In genomic region chr3:194294199-194294887, GRCh38 we compare ENCODE assay signal across 19 cellular contexts. TPM values are rescaled to one million over a fixed set of nuclear protein-coding genes. Genes with fewer than 3 reads are reported as not detected.
DNase-seq lines count a peak whose midpoint lies in the region; ATAC-seq, FAIRE-seq and TF ChIP-seq lines count a peak whose summit lies in the region.
"Had no signal": no experiment of that assay in that cellular context is flagged by ENCODE, and none has a peak within 500 bp of the region (broad histone marks: within the 10 kb centered on the region; RNA-seq: fewer than 3 reads in every experiment).

No MANE protein-coding gene starts in this region.

- DNase-seq in T-helper 1 cell (no peak), Panc1 (ENCODE audit: low read depth, low spot score) (no peak), islet precursor cell (peak; percentile 77), type B pancreatic cell (ENCODE audit: extremely low spot score, unreplicated experiment) (no peak), NCI-H2107 (lab: John Stamatoyannopoulos, UW) (no peak), small intestine (no peak)
- DNase-seq: CD4-positive, CD25-positive, alpha-beta regulatory T cell; foreskin keratinocyte; naive thymus-derived CD4-positive, alpha-beta T cell; Right ventricle myocardium superior; stimulated activated naive CD8-positive, alpha-beta T cell treated with anti-CD3 and anti-CD28 coated beads, Interleukin-15, Interleukin-2, amounts not matched to agents 100 U/mL and 50 U/mL, for 24 hours had no signal

- H3K27ac Mint-ChIP-seq in T-helper 1 cell treated with Interleukin-12 subunit alpha and Interleukin-12 subunit beta and Interleukin-4 antibody, amounts not matched to agents 30 μg/mL and 1 μg/mL, for 36 hours: peak overlapping the region; percentile 57
- peak overlapping the region; percentile 9 for H3K27ac Mint-ChIP-seq in type B pancreatic cell
- H3K27ac Mint-ChIP-seq: CD4-positive, CD25-positive, alpha-beta regulatory T cell; naive thymus-derived CD4-positive, alpha-beta T cell had no signal

- H3K4me1 ChIP-seq in Panc1 (ENCODE audit: control insufficient read depth, insufficient read depth, low read length) (peaks cover 7% of the 10 kb centered on the region), small intestine (ENCODE audit: control insufficient read depth in 2 of 2, insufficient read depth in 1 of 2, low read depth in 1 of 2, low read length in 1 of 2) (no peaks in the 10 kb centered on the region)

- TF ChIP-seq CTCF in Panc1 (IDR thresholded peaks at IDR 0.05) (no peak), type B pancreatic cell (conservative IDR thresholded peaks at IDR 0.05) (no peak)

- no peak for FAIRE-seq in small intestine (lab: Jason Lieb, UNC)
- FAIRE-seq: urothelium cell line had no signal

- H3K27me3 ChIP-seq in Panc1 (ENCODE audit: control insufficient read depth, insufficient read depth, low read length): no peaks in the 10 kb centered on the region
- no peaks in the 10 kb centered on the region for H3K27me3 ChIP-seq in small intestine (ENCODE audit: control insufficient read depth in 2 of 2, insufficient read depth in 2 of 2, low read length in 2 of 2)
- H3K27me3 ChIP-seq: foreskin keratinocyte had no signal

- peaks cover 26% of the 10 kb centered on the region for H3K27me3 Mint-ChIP-seq in T-helper 1 cell treated with Interleukin-12 subunit alpha and Interleukin-12 subunit beta and Interleukin-4 antibody, amounts not matched to agents 30 μg/mL and 1 μg/mL, for 36 hours (ENCODE audit: low read depth)
- H3K27me3 Mint-ChIP-seq in type B pancreatic cell: peaks cover 8% of the 10 kb centered on the region

- H3K36me3 ChIP-seq in Panc1 (ENCODE audit: control insufficient read depth, insufficient read depth, low read length): no peaks in the 10 kb centered on the region
- H3K36me3 ChIP-seq in small intestine (ENCODE audit: control insufficient read depth in 2 of 2, insufficient read depth in 2 of 2, low read length in 2 of 2): no peaks in the 10 kb centered on the region

- H3K27ac ChIP-seq in Panc1 (ENCODE audit: low read length) (0 out of 2 replicates have a peak overlapping the region, but pooled peaks have one; percentile 4), small intestine (ENCODE audit: low read depth in 1 of 2, low read length in 1 of 2) (no peak overlapping the region)
- H3K27ac ChIP-seq: foreskin keratinocyte, psoas muscle had no signal

- H3K9me3 ChIP-seq in Panc1 (ENCODE audit: control insufficient read depth, insufficient read depth, low read depth, low read length): no peaks in the 10 kb centered on the region
- H3K9me3 ChIP-seq in small intestine (ENCODE audit: control insufficient read depth, low read depth): no peaks in the 10 kb centered on the region

- peaks cover 18% of the 10 kb centered on the region for H3K9me3 Mint-ChIP-seq in T-helper 1 cell treated with Interleukin-12 subunit alpha and Interleukin-12 subunit beta and Interleukin-4 antibody, amounts not matched to agents 30 μg/mL and 1 μg/mL, for 36 hours
- peaks cover 5% of the 10 kb centered on the region for H3K9me3 Mint-ChIP-seq in type B pancreatic cell

- intact Hi-C loops in Panc1 (cut with micrococcal nuclease; ENCODE audit: unreplicated experiment): no loop called here

- WGBS in small intestine, 3 donors: 87 to 91% (median 89%) methylated on average over 9 of the region's 9 CpGs

- H3K36me3 Mint-ChIP-seq in T-helper 1 cell treated with Interleukin-12 subunit alpha and Interleukin-12 subunit beta and Interleukin-4 antibody, amounts not matched to agents 30 μg/mL and 1 μg/mL, for 36 hours (ENCODE audit: low read depth): peaks cover 19% of the 10 kb centered on the region
- H3K36me3 Mint-ChIP-seq in type B pancreatic cell: peaks cover 13% of the 10 kb centered on the region
- H3K36me3 Mint-ChIP-seq: CD4-positive, CD25-positive, alpha-beta regulatory T cell had no signal

- no TSS peak for BruUV-seq in Panc1 (replicated peaks; lab: Mats Ljungman, UMichigan)

- 0 out of 2 replicates have a peak, but pooled peaks have one; percentile 27 for ATAC-seq in Panc1
- ATAC-seq in HG03196 (IDR thresholded peaks at IDR 0.05; ENCODE audit: unreplicated experiment): no peak
- ATAC-seq: activated CD4-positive, CD25-positive, alpha-beta regulatory T cell treated with anti-CD3 and anti-CD28 coated beads, Interleukin-2, amount 50 U/mL, for 24 hours; foreskin keratinocyte; naive thymus-derived CD4-positive, alpha-beta T cell; psoas muscle; stimulated activated naive CD8-positive, alpha-beta T cell treated with anti-CD3 and anti-CD28 coated beads, Interleukin-15, Interleukin-2, amounts not matched to agents 100 U/mL and 50 U/mL, for 24 hours had no signal

- POLR2A ChIA-PET in Panc1 (lab: Charles Lee): interaction anchor here (0.7 kb wide), 2 partner anchors 16 to 159 kb away, joined by 3 read pairs; no protein-coding TSS in a partner anchor

- H3K4me3 Mint-ChIP-seq in T-helper 1 cell treated with Interleukin-12 subunit alpha and Interleukin-12 subunit beta and Interleukin-4 antibody, amounts not matched to agents 30 μg/mL and 1 μg/mL, for 36 hours: no peak overlapping the region
- peak overlapping the region; percentile 25 for H3K4me3 Mint-ChIP-seq in type B pancreatic cell
- H3K4me3 Mint-ChIP-seq: CD4-positive, CD25-positive, alpha-beta regulatory T cell; naive thymus-derived CD4-positive, alpha-beta T cell had no signal

- CTCF ChIA-PET in Panc1 (lab: Charles Lee): interaction anchor here (0.8 kb wide), 1 partner anchor 123 kb away, joined by 4 read pairs; no protein-coding TSS in a partner anchor

- H3K4me1 Mint-ChIP-seq in T-helper 1 cell treated with Interleukin-12 subunit alpha and Interleukin-12 subunit beta and Interleukin-4 antibody, amounts not matched to agents 30 μg/mL and 1 μg/mL, for 36 hours (ENCODE audit: low read depth): peaks cover 9% of the 10 kb centered on the region
- peaks cover 25% of the 10 kb centered on the region for H3K4me1 Mint-ChIP-seq in type B pancreatic cell (ENCODE audit: unreplicated experiment)

- in situ Hi-C loops in Panc1 (cut with HindIII; ENCODE audit: low pct_unique_long_range_greater_than_20kb, low sequenced_read_pairs): no loop called here

- H3K4me3 ChIP-seq in Panc1 (ENCODE audit: low read depth in 2 of 2, low read length in 2 of 2): no peak overlapping the region
- no peak overlapping the region for H3K4me3 ChIP-seq in small intestine (ENCODE audit: low read depth in 1 of 2, low read length in 2 of 2)
- H3K4me3 ChIP-seq: psoas muscle had no signal

RNA-seq across cellular contexts. Expression of gene CPN2, which starts 56.8 kb away (rescaled TPM):
- total RNA-seq in Panc1 (2021; ENCODE audit: unreplicated experiment) (0.08 TPM), type B pancreatic cell (ENCODE audit: low replicate concordance) (not detected in 2 replicates)
- polyA plus RNA-seq in Panc1 (2012; ENCODE audit: insufficient read length): not detected
- not detected for polyA plus RNA-seq in small intestine
- total RNA-seq: A673; CD4-positive, CD25-positive, alpha-beta regulatory T cell; foreskin keratinocyte; HT-29; naive thymus-derived CD4-positive, alpha-beta T cell; T-helper 2 cell treated with Interferon-gamma antibody and Interleukin-4, amounts not matched to agents 100 ng/mL and 5 ng/mL, for 36 hours had no signal
- polyA plus RNA-seq: CD4-positive, CD25-positive, alpha-beta regulatory T cell; foreskin keratinocyte; naive thymus-derived CD4-positive, alpha-beta T cell had no signal
